In genomic region chr5:180207593-180207992, GRCh38 we compare ENCODE assay signal across 24 cellular contexts. TPM values are rescaled to one million over a fixed set of nuclear protein-coding genes. Genes with fewer than 3 reads are reported as not detected.
A peak's percentile ranks its signal among the peaks of the same experiment; 100 is the strongest.
DNase-seq lines count a peak whose midpoint lies in the region; ATAC-seq and TF ChIP-seq lines count a peak whose summit lies in the region.
"Had no signal": no experiment of that assay in that cellular context is flagged by ENCODE, and none has a peak within 500 bp of the region (broad histone marks: within the 10 kb centered on the region; RNA-seq: fewer than 3 reads in every experiment).

No MANE protein-coding gene starts in this region.

- intact Hi-C loops in MCF 10A (cut with micrococcal nuclease): no loop called here
- intact Hi-C loops in breast epithelium (cut with DNase I; ENCODE audit: low total_unique reads): no loop called here
- intact Hi-C loops in upper lobe of right lung (cut with DNase I): no loop called here
- intact Hi-C loops in aorta (cut with DNase I): no loop called here

- CTCF ChIA-PET in MCF 10A (lab: Yijun Ruan, JAX): interaction anchor here (0.7 to 5.8 kb wide), 8 partner anchors 8 to 362 kb away, joined by 3 to 51 read pairs (median 4); no protein-coding TSS in a partner anchor

- ATAC-seq in upper lobe of right lung (no peak), aorta (ENCODE audit: low FRiP score) (no peak)
- ATAC-seq: activated CD8-positive, alpha-beta T cell treated with anti-CD3 and anti-CD28 coated beads, Interleukin-2, amount 10 ng/mL, durations not matched to agents 7 days and 5 days; stimulated activated naive CD8-positive, alpha-beta T cell treated with anti-CD3 and anti-CD28 coated beads, Interleukin-15, amount 100 ng/mL, for 72 hours; T-cell had no signal

- no peak for TF ChIP-seq POLR2A in breast epithelium (IDR thresholded peaks at IDR 0.05)

- no peak overlapping the region for H3K4me2 ChIP-seq in osteoblast (ENCODE audit: insufficient read depth, low read length)

- DNase-seq in MCF 10A (ENCODE audit: unreplicated experiment) (no peak), breast epithelium (ENCODE audit: low spot score in 2 of 2) (no peak), glutamatergic neuron (peak; percentile 40), osteoblast (ENCODE audit: insufficient read length, low spot score, missing footprints) (peak; percentile 85), upper lobe of right lung (peak; percentile 48), aorta (no peak), RKO (ENCODE audit: low spot score) (no peak)
- no peak for DNase-seq in effector memory CD4-positive, alpha-beta T cell
- DNase-seq: 8988T; activated CD4-positive, alpha-beta T cell treated with anti-CD3 and anti-CD28 coated beads for 1 hour; activated CD8-positive, alpha-beta T cell treated with anti-CD3 and anti-CD28 coated beads, Interleukin-2, amount 10 ng/mL, durations not matched to agents 7 days and 5 days; activated effector memory CD4-positive, alpha-beta T cell treated with anti-CD3 and anti-CD28 coated beads, Interleukin-2, amount 50 U/mL, for 16 hours; activated T-cell treated with anti-CD3 and anti-CD28 coated beads for 4 hours; CD4-positive, alpha-beta memory T cell; DMS 273 treated with DMSO at 0.1 percent for 48 hours; kidney glomerular epithelial cell; NCI-H1417; NCI-H510A treated with DMSO at 0.1 percent for 48 hours; NK-92 treated with Interleukin-12 subunit alpha and Interleukin-12 subunit beta, amount 100 ng/mL, for 24 hours; SJCRH30; stimulated activated naive CD8-positive, alpha-beta T cell treated with anti-CD3 and anti-CD28 coated beads, Interleukin-15, amount 100 ng/mL, for 72 hours; T-cell had no signal

- H3K36me3 Mint-ChIP-seq in MCF 10A (ENCODE audit: insufficient read depth, unreplicated experiment) (peaks cover 7% of the 10 kb centered on the region), glutamatergic neuron (ENCODE audit: unreplicated experiment) (no peaks in the 10 kb centered on the region)
- H3K36me3 Mint-ChIP-seq: CD4-positive, alpha-beta memory T cell; T-cell had no signal

- no peaks in the 10 kb centered on the region for H3K36me3 ChIP-seq in breast epithelium
- H3K36me3 ChIP-seq in osteoblast (ENCODE audit: insufficient read depth, low read length): no peaks in the 10 kb centered on the region
- no peaks in the 10 kb centered on the region for H3K36me3 ChIP-seq in upper lobe of right lung
- no peaks in the 10 kb centered on the region for H3K36me3 ChIP-seq in aorta (ENCODE audit: control insufficient read depth in 1 of 2, insufficient read depth in 2 of 2, low read length in 1 of 2)
- H3K36me3 ChIP-seq in effector memory CD4-positive, alpha-beta T cell (ENCODE audit: control insufficient read depth, insufficient read depth, low read length): no peaks in the 10 kb centered on the region
- H3K36me3 ChIP-seq: SJCRH30 had no signal

- H3K4me3 ChIP-seq in breast epithelium (no peak overlapping the region), osteoblast (ENCODE audit: insufficient read depth, low read length) (no peak overlapping the region), upper lobe of right lung (no peak overlapping the region), aorta (ENCODE audit: low read length in 2 of 2) (no peak overlapping the region)
- H3K4me3 ChIP-seq in effector memory CD4-positive, alpha-beta T cell (ENCODE audit: insufficient read depth, low read depth, low read length, poor library complexity, severe bottlenecking): no peak overlapping the region
- H3K4me3 ChIP-seq: SJCRH30 had no signal

- no peaks in the 10 kb centered on the region for H4K20me1 ChIP-seq in osteoblast (ENCODE audit: insufficient read depth, low read length)

- H3K4me1 ChIP-seq in breast epithelium (no peaks in the 10 kb centered on the region), osteoblast (ENCODE audit: insufficient read depth, low read length) (no peaks in the 10 kb centered on the region), upper lobe of right lung (no peaks in the 10 kb centered on the region), aorta (ENCODE audit: control insufficient read depth in 1 of 2, insufficient read depth in 2 of 2, low read length in 2 of 2) (no peaks in the 10 kb centered on the region)
- peaks cover 2% of the 10 kb centered on the region for H3K4me1 ChIP-seq in effector memory CD4-positive, alpha-beta T cell (ENCODE audit: control insufficient read depth, insufficient read depth, low read length, poor library complexity, severe bottlenecking)
- H3K4me1 ChIP-seq: parathyroid adenoma, SJCRH30 had no signal

- H3K4me1 Mint-ChIP-seq in MCF 10A (ENCODE audit: insufficient read depth, unreplicated experiment): peaks cover 8% of the 10 kb centered on the region
- H3K4me1 Mint-ChIP-seq in glutamatergic neuron (ENCODE audit: low read depth, unreplicated experiment): peaks cover 10% of the 10 kb centered on the region

- H3K4me3 Mint-ChIP-seq in MCF 10A (ENCODE audit: unreplicated experiment) (peak overlapping the region; percentile 65), glutamatergic neuron (ENCODE audit: unreplicated experiment) (peak overlapping the region; percentile 92)

- TF ChIP-seq CTCF in MCF 10A (IDR thresholded peaks at IDR 0.05; ENCODE audit: unreplicated experiment): no peak
- TF ChIP-seq CTCF in breast epithelium (IDR thresholded peaks at IDR 0.05): no peak
- TF ChIP-seq CTCF in glutamatergic neuron (IDR thresholded peaks at IDR 0.05; ENCODE audit: partially characterized antibody, unreplicated experiment): no peak
- TF ChIP-seq CTCF in osteoblast (IDR thresholded peaks at IDR 0.05; ENCODE audit: extremely low read depth, low read depth, low read length): no peak
- no peak for TF ChIP-seq CTCF in upper lobe of right lung (IDR thresholded peaks at IDR 0.05)

- H3K9me3 Mint-ChIP-seq in MCF 10A (ENCODE audit: unreplicated experiment) (no peaks in the 10 kb centered on the region), glutamatergic neuron (ENCODE audit: unreplicated experiment) (peaks cover 6% of the 10 kb centered on the region)
- H3K9me3 Mint-ChIP-seq: stimulated activated naive CD8-positive, alpha-beta T cell treated with anti-CD3 and anti-CD28 coated beads, Interleukin-15, amount 100 ng/mL, for 72 hours; T-cell had no signal

- H3K27ac Mint-ChIP-seq in MCF 10A (ENCODE audit: low read depth, unreplicated experiment) (no peak overlapping the region), glutamatergic neuron (ENCODE audit: unreplicated experiment) (peak overlapping the region; percentile 15)
- H3K27ac Mint-ChIP-seq: activated CD8-positive, alpha-beta T cell treated with anti-CD3 and anti-CD28 coated beads, Interleukin-2, amount 10 ng/mL, durations not matched to agents 7 days and 5 days; stimulated activated naive CD8-positive, alpha-beta T cell treated with anti-CD3 and anti-CD28 coated beads, Interleukin-15, amount 100 ng/mL, for 72 hours; T-cell had no signal

- H3K79me2 ChIP-seq in osteoblast (ENCODE audit: insufficient read depth, low read length): no peaks in the 10 kb centered on the region
- H3K79me2 ChIP-seq: parathyroid adenoma had no signal

- H3K27me3 Mint-ChIP-seq in MCF 10A (ENCODE audit: insufficient read depth, unreplicated experiment): peaks cover 12% of the 10 kb centered on the region
- peaks cover 11% of the 10 kb centered on the region for H3K27me3 Mint-ChIP-seq in glutamatergic neuron (ENCODE audit: unreplicated experiment)

- no peak overlapping the region for H3K27ac ChIP-seq in breast epithelium
- no peak overlapping the region for H3K27ac ChIP-seq in osteoblast (ENCODE audit: low read depth, low read length)
- H3K27ac ChIP-seq in upper lobe of right lung: no peak overlapping the region
- no peak overlapping the region for H3K27ac ChIP-seq in aorta (ENCODE audit: low read depth in 1 of 2, low read length in 2 of 2)
- H3K27ac ChIP-seq in effector memory CD4-positive, alpha-beta T cell (ENCODE audit: insufficient read depth, low read length, poor library complexity, severe bottlenecking): no peak overlapping the region
- H3K27ac ChIP-seq: parathyroid adenoma, SJCRH30 had no signal

- H2AFZ ChIP-seq in osteoblast (ENCODE audit: low read length): no peak overlapping the region
- H2AFZ ChIP-seq: parathyroid adenoma had no signal

- 16 to 23% methylated on average over 19 to 25 of the region's 25 CpGs for WGBS in aorta, 2 donors

- H3K27me3 ChIP-seq in breast epithelium: peaks cover 0 to 28% of the 10 kb centered on the region in 2 donors
- H3K27me3 ChIP-seq in osteoblast (ENCODE audit: insufficient read depth, low read length): peaks cover 18% of the 10 kb centered on the region
- H3K27me3 ChIP-seq in upper lobe of right lung: peaks cover 31% of the 10 kb centered on the region
- H3K27me3 ChIP-seq in aorta (ENCODE audit: control insufficient read depth in 1 of 2, insufficient read depth in 2 of 2, low read length in 1 of 2): no peaks in the 10 kb centered on the region
- H3K27me3 ChIP-seq in effector memory CD4-positive, alpha-beta T cell (replicated peaks; ENCODE audit: control insufficient read depth, insufficient read depth, low read length, poor library complexity, severe bottlenecking): peaks cover 15% of the 10 kb centered on the region

- POLR2A ChIA-PET in MCF 10A (lab: Yijun Ruan, JAX): interaction anchor here (1.1 kb wide), 2 partner anchors 82 to 107 kb away, joined by 3 read pairs; no protein-coding TSS in a partner anchor

- H3K9me3 ChIP-seq in breast epithelium (no peaks in the 10 kb centered on the region), osteoblast (ENCODE audit: low read depth, low read length) (no peaks in the 10 kb centered on the region), upper lobe of right lung (no peaks in the 10 kb centered on the region), aorta (ENCODE audit: control insufficient read depth, low read length) (no peaks in the 10 kb centered on the region)
- no peaks in the 10 kb centered on the region for H3K9me3 ChIP-seq in effector memory CD4-positive, alpha-beta T cell (ENCODE audit: control insufficient read depth, low read length)
- H3K9me3 ChIP-seq: SJCRH30 had no signal

- no TSS peak for BruUV-seq in MCF 10A (replicated peaks; lab: Mats Ljungman, UMichigan)

RNA-seq across cellular contexts. Expression of gene RASGEF1C, which starts 1.4 kb away (rescaled TPM):
- total RNA-seq in MCF 10A (2022): not detected in 2 replicates
- under 1 TPM in 1 of 3 donors, not detected in 2; 0.73 TPM for total RNA-seq in breast epithelium
- 21.1 TPM for total RNA-seq in glutamatergic neuron (ENCODE audit: unreplicated experiment)
- under 0.01 TPM in 1 of 2 replicates, not detected in the other for total RNA-seq in osteoblast
- not detected for total RNA-seq in upper lobe of right lung
- total RNA-seq in aorta: 1 to 10 TPM in 1 of 2 donors, under 1 TPM in 1; 0.66 to 1.2 TPM
- polyA plus RNA-seq in aorta: not detected
- total RNA-seq: activated CD8-positive, alpha-beta T cell treated with anti-CD3 and anti-CD28 coated beads, Interleukin-2, amount 10 ng/mL, durations not matched to agents 7 days and 5 days; CD4-positive, alpha-beta memory T cell; M059J; SJCRH30; T-cell had no signal
- polyA plus RNA-seq: CD4-positive, alpha-beta memory T cell had no signal

Comparison
In these comparisons a context has a peak if more than half of its experiments do, and no peak if none do; other contexts are left out.
1. DNase-seq: peak in glutamatergic neuron (single experiment), osteoblast (single experiment) and upper lobe of right lung (single experiment); none in MCF 10A (single experiment), breast epithelium (0 of 2), aorta (0 of 2), RKO (single experiment) and effector memory CD4-positive, alpha-beta T cell (0 of 3).